Comparison of ENCODE assay signal across 7 cellular contexts in genomic region chr2:60555794-60556161, GRCh38. TPM values are rescaled to one million over a fixed set of nuclear protein-coding genes. Genes with fewer than 3 reads are reported as not detected.
DNase-seq lines count a peak whose midpoint lies in the region; ATAC-seq lines count a peak whose summit lies in the region.

No MANE protein-coding gene starts in this region.

- peaks cover 49% of the 10 kb centered on the region for H3K27me3 Mint-ChIP-seq in activated T-helper 17 cell treated with anti-CD3 and anti-CD28 coated beads, Interleukin-2, amount 50 U/mL, for 72 hours

- H3K4me3 ChIP-seq in mucosa of rectum (ENCODE audit: low read length in 2 of 2), result peak overlapping the region; percentile 70 to 78

- H3K4me1 ChIP-seq in mucosa of rectum (ENCODE audit: control insufficient read depth in 2 of 2, insufficient read depth in 2 of 2, low read length in 2 of 2), result peaks cover 6 to 13% of the 10 kb centered on the region in 2 donors

- ATAC-seq in GM18868 (IDR thresholded peaks at IDR 0.05; ENCODE audit: unreplicated experiment) (peak; percentile 11), HG02885 (IDR thresholded peaks at IDR 0.05; ENCODE audit: poor library complexity, unreplicated experiment) (peak; percentile 5)
- no peak for ATAC-seq in activated T-helper 17 cell treated with anti-CD3 and anti-CD28 coated beads, Interleukin-2, amount 50 U/mL, for 72 hours (replicated peaks)

- H3K9me3 Mint-ChIP-seq in activated T-helper 17 cell treated with anti-CD3 and anti-CD28 coated beads, Interleukin-2, amount 50 U/mL, for 72 hours, result no peaks in the 10 kb centered on the region

- peak overlapping the region in 1 of 2 donors; percentile 61 for H3K27ac ChIP-seq in mucosa of rectum (ENCODE audit: low read depth in 2 of 2, low read length in 2 of 2)

- no peaks in the 10 kb centered on the region for H3K9me3 ChIP-seq in mucosa of rectum (ENCODE audit: control insufficient read depth in 2 of 2, low read length in 2 of 2)

- H3K36me3 Mint-ChIP-seq in activated T-helper 17 cell treated with anti-CD3 and anti-CD28 coated beads, Interleukin-2, amount 50 U/mL, for 72 hours (ENCODE audit: low read depth), result no peaks in the 10 kb centered on the region

- peak overlapping the region; percentile 74 for H3K4me3 Mint-ChIP-seq in activated T-helper 17 cell treated with anti-CD3 and anti-CD28 coated beads, Interleukin-2, amount 50 U/mL, for 72 hours

- H3K27ac Mint-ChIP-seq in activated T-helper 17 cell treated with anti-CD3 and anti-CD28 coated beads, Interleukin-2, amount 50 U/mL, for 72 hours, result no peak overlapping the region

- H3K36me3 ChIP-seq in mucosa of rectum (ENCODE audit: control insufficient read depth in 2 of 2, insufficient read depth in 2 of 2, low read length in 2 of 2), result no peaks in the 10 kb centered on the region

- peak overlapping the region; percentile 63 to 83 for H3K9ac ChIP-seq in mucosa of rectum (ENCODE audit: low read depth in 1 of 2, low read length in 2 of 2)

- no peaks in the 10 kb centered on the region for H3K27me3 ChIP-seq in mucosa of rectum (ENCODE audit: control insufficient read depth in 2 of 2, insufficient read depth in 2 of 2, low read length in 2 of 2)

- no peak for DNase-seq in NCI-H1694 treated with DMSO at 0.1 percent for 48 hours (lab: John Stamatoyannopoulos, UW)
- DNase-seq in SW 1271 (lab: John Stamatoyannopoulos, UW), result no peak
- no peak for DNase-seq in ureter (ENCODE audit: low spot score)

- H3K4me1 Mint-ChIP-seq in activated T-helper 17 cell treated with anti-CD3 and anti-CD28 coated beads, Interleukin-2, amount 50 U/mL, for 72 hours, result peaks cover 11% of the 10 kb centered on the region

RNA-seq across cellular contexts. Expression of gene BCL11A, which starts 2.3 kb away (rescaled TPM):
- under 1 TPM in 1 of 2 donors, not detected in 1; 0.90 TPM for total RNA-seq in activated T-helper 17 cell treated with anti-CD3 and anti-CD28 coated beads, Interleukin-2, amount 50 U/mL, for 72 hours
- total RNA-seq in ureter, result 31.4 TPM

Comparison
In these comparisons a context has a peak if more than half of its experiments do, and no peak if none do; other contexts are left out.
1. RNA of gene BCL11A, which starts 2.3 kb away (total RNA-seq): 31.4 TPM in ureter (single experiment); 0.90 TPM in activated T-helper 17 cell treated with anti-CD3 and anti-CD28 coated beads, Interleukin-2, amount 50 U/mL, for 72 hours; every median in the first group is over 10 times any median in the second.